In the genomic region with DNA sequence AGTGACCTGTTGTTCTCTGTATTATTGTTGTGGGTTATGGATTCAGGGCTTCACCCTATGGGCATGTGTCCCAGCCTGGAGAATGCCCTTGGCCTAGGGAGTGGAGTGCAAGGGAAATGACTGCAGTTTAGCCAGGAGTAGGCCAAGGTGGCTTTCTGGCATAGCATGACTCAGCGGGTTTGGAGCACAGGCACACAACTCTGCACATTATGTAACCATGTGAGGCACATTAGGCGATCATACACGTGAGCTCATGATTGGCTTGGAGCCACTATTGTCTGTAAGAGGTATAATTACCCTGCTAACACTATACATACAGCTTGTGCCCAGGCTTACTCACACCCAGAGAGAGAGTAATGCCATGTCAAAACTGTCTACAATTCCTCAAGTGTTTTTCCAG, we compare ENCODE assay signal across 1 cellular context.
TF ChIP-seq lines count a peak whose summit lies in the region.

No MANE protein-coding gene starts in this region.

TF ChIP-seq in HepG2, 621 proteins besides CTCF, POLR2A, EP300 and RAD21:
- peak; percentile 27; the same call in 1 of the 2 replicates for TF ChIP-seq MAFF (IDR thresholded peaks at IDR 0.05; ENCODE audit: low read depth, low read length)
- peak; percentile 67; the same call in 1 of the 2 replicates for TF ChIP-seq NFE2 (CRISPR knock-in tag; IDR thresholded peaks at IDR 0.05)
- TF ChIP-seq ZNF543 (CRISPR knock-in tag; IDR thresholded peaks at IDR 0.05), result no peak
- TF ChIP-seq NFE2L2 (IDR thresholded peaks at IDR 0.05; ENCODE audit: low read length), result peak; percentile 89
- peak; percentile 50; the same call in 1 of the 2 replicates for TF ChIP-seq FOSL2 (CRISPR knock-in tag; IDR thresholded peaks at IDR 0.05)
- peak; percentile 50 to 80 for TF ChIP-seq MAFK (conservative IDR thresholded peaks at IDR 0.05 in 1 of 2, IDR thresholded peaks at IDR 0.05 in 1 of 2; ENCODE audit: low read length in 2 of 2)
- 0 out of 2 replicates have a peak, but pooled peaks have one; percentile 18 for TF ChIP-seq ZFX (CRISPR knock-in tag; IDR thresholded peaks at IDR 0.05; ENCODE audit: low read depth)
- TF ChIP-seq RAD51 (IDR thresholded peaks at IDR 0.05; ENCODE audit: borderline replicate concordance), result no peak
- TF ChIP-seq MAFG (CRISPR knock-in tag; IDR thresholded peaks at IDR 0.05), result peak; percentile 30; the same call in 1 of the 2 replicates
- no peak for TF ChIP-seq ARID2 (CRISPR knock-in tag; IDR thresholded peaks at IDR 0.05; ENCODE audit: borderline replicate concordance)
